In the genomic region with DNA sequence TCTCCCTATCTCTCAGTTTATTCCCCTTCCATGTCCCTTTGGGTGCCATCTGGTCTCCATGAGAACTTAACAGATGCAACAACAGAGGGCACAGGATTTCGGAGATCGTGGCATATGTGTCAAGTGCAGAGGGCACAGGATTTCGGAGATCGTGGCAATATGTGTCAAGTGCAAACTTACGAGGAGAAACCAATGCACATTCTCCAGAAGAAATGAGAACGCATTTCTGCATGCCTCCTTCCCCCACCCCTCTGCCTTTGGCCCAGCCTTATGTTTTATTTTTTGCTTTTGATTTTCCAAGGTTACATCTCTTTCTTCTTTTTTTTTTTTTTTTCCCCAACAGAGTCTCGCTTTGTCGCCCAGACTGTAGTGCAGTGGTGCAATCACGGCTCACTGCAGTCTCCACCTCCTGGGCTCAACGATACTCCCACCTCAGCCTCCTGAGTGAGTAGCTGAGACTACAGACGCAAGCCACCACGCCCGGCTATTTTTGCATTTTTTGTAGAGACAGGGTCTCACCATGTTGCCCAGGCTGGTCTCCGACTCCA, we compare ENCODE assay signal across 8 cellular contexts. TPM values are rescaled to one million over a fixed set of nuclear protein-coding genes. Genes with fewer than 3 reads are reported as not detected.
DNase-seq lines count a peak whose midpoint lies in the region; ATAC-seq and TF ChIP-seq lines count a peak whose summit lies in the region.

No MANE protein-coding gene starts in this region.

- POLR2A ChIA-PET in BJ (lab: Charles Lee) = no interaction called here

- peaks cover 11% of the 10 kb centered on the region for H3K79me2 ChIP-seq in parathyroid adenoma

- DNase-seq in BJ (ENCODE audit: low read depth) (no peak), fibroblast of mammary gland (ENCODE audit: low read depth) (peak; percentile 13), DMS153 (lab: John Stamatoyannopoulos, UW) (no peak), germinal center (ENCODE audit: low spot score) (no peak), omental fat pad (ENCODE audit: low spot score) (no peak)
- peak; percentile 47 for DNase-seq in activated CD4-positive, alpha-beta T cell treated with anti-CD3 and anti-CD28 coated beads, Interleukin-2, amount 50 U/mL, for 1 hour

- H3K4me1 ChIP-seq in parathyroid adenoma = no peaks in the 10 kb centered on the region

- H3K36me3 ChIP-seq in BJ (ENCODE audit: control insufficient read depth, insufficient read depth, low read length) (peaks cover under 1% of the 10 kb centered on the region; the same call in 1 of the 2 replicates), parathyroid adenoma (ENCODE audit: control insufficient read depth, insufficient read depth, low read length) (no peaks in the 10 kb centered on the region)

- H3K27ac ChIP-seq in parathyroid adenoma = peak overlapping the region; percentile 87

- ATAC-seq in HG03139 (IDR thresholded peaks at IDR 0.05; ENCODE audit: unreplicated experiment) (peak; percentile 9), omental fat pad (ENCODE audit: low FRiP score) (no peak)

- CTCF ChIA-PET in BJ (lab: Yijun Ruan, JAX) = interaction anchor here (1.3 kb wide), 1 partner anchor 12 kb away, joined by 6 read pairs; no protein-coding TSS in a partner anchor

- H3K9ac ChIP-seq in parathyroid adenoma = no peak overlapping the region

- H2AFZ ChIP-seq in parathyroid adenoma = peak overlapping the region; percentile 76

- H3K4me3 ChIP-seq in BJ (ENCODE audit: low read depth, low read length) (peak overlapping the region; percentile 70), fibroblast of mammary gland (ENCODE audit: control insufficient read depth, low read depth, low read length) (peak overlapping the region; percentile 86), parathyroid adenoma (ENCODE audit: low read depth, low read length) (peak overlapping the region; percentile 91)

- no peaks in the 10 kb centered on the region for H3K27me3 ChIP-seq in BJ (ENCODE audit: control insufficient read depth, insufficient read depth, low read length)
- H3K27me3 ChIP-seq in parathyroid adenoma (ENCODE audit: control insufficient read depth, insufficient read depth, low read length) = no peaks in the 10 kb centered on the region

- no peak for TF ChIP-seq CTCF in BJ (IDR thresholded peaks at IDR 0.05; ENCODE audit: insufficient read depth, low read depth, low read length)
- no peak for TF ChIP-seq CTCF in fibroblast of mammary gland (conservative IDR thresholded peaks at IDR 0.05; ENCODE audit: control insufficient read depth, insufficient read depth, low read depth, low read length)
- no peak for TF ChIP-seq CTCF in parathyroid adenoma (IDR thresholded peaks at IDR 0.05)
- no peak for TF ChIP-seq CTCF in omental fat pad (IDR thresholded peaks at IDR 0.05)

- H3K4me2 ChIP-seq in parathyroid adenoma (ENCODE audit: low read length) = peak overlapping the region; percentile 78

- no peaks in the 10 kb centered on the region for H3K9me3 ChIP-seq in parathyroid adenoma (ENCODE audit: control insufficient read depth, low read length)

RNA-seq across cellular contexts. Expression of a gene that starts 0.6 kb away (rescaled TPM):
- polyA plus RNA-seq in BJ (2011; rRNA removed) = 0.69 and 1.6 TPM in 2 replicates
- 0.81 and 2.7 TPM in 2 replicates for polyA minus RNA-seq in BJ (2011; rRNA and poly(A)+ RNA removed)
- 1 to 10 TPM; 3.4 to 9.1 (median 6.0) TPM for total RNA-seq in omental fat pad

RNA-seq across cellular contexts. Expression of a gene that starts 53.3 kb away (rescaled TPM):
- polyA plus RNA-seq in BJ (2011; rRNA removed) = 37.7 and 89.6 TPM in 2 replicates
- 23.7 and 24.1 TPM in 2 replicates for polyA minus RNA-seq in BJ (2011; rRNA and poly(A)+ RNA removed)
- 10 to 100 TPM; 55.7 to 68.9 (median 63.3) TPM for total RNA-seq in omental fat pad

RNA-seq across cellular contexts. Expression of a gene that starts 54.3 kb away (rescaled TPM):
- 3.1 and 5.5 TPM in 2 replicates for polyA plus RNA-seq in BJ (2011; rRNA removed)
- polyA minus RNA-seq in BJ (2011; rRNA and poly(A)+ RNA removed) = 2.1 and 2.7 TPM in 2 replicates
- 10 to 100 TPM in 2 of 4 donors, 1 to 10 TPM in 2; 5.2 to 20.2 (median 9.2) TPM for total RNA-seq in omental fat pad

Comparison
In these comparisons a context has a peak if more than half of its experiments do, and no peak if none do; other contexts are left out.
1. DNase-seq: peak in activated CD4-positive, alpha-beta T cell treated with anti-CD3 and anti-CD28 coated beads, Interleukin-2, amount 50 U/mL, for 1 hour (single experiment) and fibroblast of mammary gland (single experiment); none in BJ (single experiment), DMS153 (single experiment), germinal center (single experiment) and omental fat pad (single experiment).
2. Peak in every context shown above with its lines, with median percentiles within 50 percentile points of each other: H3K4me3 ChIP-seq.